36 cellular contexts compared by ENCODE assay signal in the genomic region with DNA sequence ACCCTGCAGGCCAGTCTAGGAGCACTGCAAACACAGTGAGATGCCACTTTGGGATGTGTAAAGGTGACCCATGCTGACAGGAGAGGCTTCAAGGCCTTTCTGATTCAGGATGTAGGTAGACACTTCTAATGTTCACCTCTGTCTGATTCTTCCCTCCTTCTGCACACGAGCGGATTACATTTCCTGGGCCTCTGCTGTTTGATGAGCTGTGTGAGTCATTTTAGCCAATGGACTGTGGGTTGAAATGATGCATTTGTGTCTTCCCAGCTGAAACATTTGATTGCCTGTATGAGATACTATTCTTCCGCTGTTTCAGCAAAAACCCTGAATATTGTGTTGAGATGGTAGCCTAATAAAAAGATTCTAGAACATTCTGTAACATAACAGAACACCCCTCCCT.
DNase-seq lines count a peak whose midpoint lies in the region; ATAC-seq, FAIRE-seq and TF ChIP-seq lines count a peak whose summit lies in the region.
"Had no signal": no experiment of that assay in that cellular context is flagged by ENCODE, and none has a peak within 500 bp of the region (broad histone marks: within the 10 kb centered on the region; RNA-seq: fewer than 3 reads in every experiment).

No MANE protein-coding gene starts in this region.

- H3K27me3 ChIP-seq in brain microvascular endothelial cell (replicated peaks): no peaks in the 10 kb centered on the region
- H3K27me3 ChIP-seq: ascending aorta, BLaER1, pancreas, testis had no signal

- H3K27ac Mint-ChIP-seq in WTC11: no peak overlapping the region
- H3K27ac Mint-ChIP-seq in activated CD8-positive, alpha-beta T cell treated with anti-CD3 and anti-CD28 coated beads, Interleukin-2, amount 10 ng/mL, durations not matched to agents 7 days and 5 days: no peak overlapping the region
- H3K27ac Mint-ChIP-seq: activated CD4-positive, alpha-beta T cell treated with anti-CD3 and anti-CD28 coated beads, Interleukin-2, amount 10 ng/mL, durations not matched to agents 7 days and 5 days; memory B cell; T-helper 17 cell had no signal

- no peak overlapping the region for H3K4me3 Mint-ChIP-seq in WTC11
- no peak overlapping the region for H3K4me3 Mint-ChIP-seq in activated CD8-positive, alpha-beta T cell treated with anti-CD3 and anti-CD28 coated beads, Interleukin-2, amount 10 ng/mL, durations not matched to agents 7 days and 5 days
- H3K4me3 Mint-ChIP-seq: activated CD4-positive, alpha-beta T cell treated with anti-CD3 and anti-CD28 coated beads, Interleukin-2, amount 10 ng/mL, durations not matched to agents 7 days and 5 days; memory B cell; T-helper 17 cell had no signal

- no peak for TF ChIP-seq EP300 in A549 (IDR thresholded peaks at IDR 0.05)

- no peaks in the 10 kb centered on the region for H3K4me1 ChIP-seq in A549
- H3K4me1 ChIP-seq: ascending aorta, BLaER1, esophagus squamous epithelium, pancreas, testis had no signal

- H3K9me3 ChIP-seq in A549: no peaks in the 10 kb centered on the region
- H3K9me3 ChIP-seq: ascending aorta, BLaER1, esophagus squamous epithelium, pancreas, testis had no signal

- POLR2A ChIA-PET in A549 (lab: Yijun Ruan, JAX) (no interaction called here), WTC11 (lab: Charles Lee) (no interaction called here)
- POLR2A ChIA-PET in activated CD8-positive, alpha-beta T cell treated with anti-CD3 and anti-CD28 coated beads, Interleukin-2, amount 10 ng/mL, durations not matched to agents 7 days and 5 days (lab: Charles Lee): no interaction called here

- TF ChIP-seq CTCF in A549 (IDR thresholded peaks at IDR 0.05) (no peak), brain microvascular endothelial cell (IDR thresholded peaks at IDR 0.05; ENCODE audit: low read depth, low read length, missing control alignments) (no peak), WTC11 (IDR thresholded peaks at IDR 0.05) (no peak)

- peaks cover 6% of the 10 kb centered on the region for H3K4me1 Mint-ChIP-seq in WTC11
- no peaks in the 10 kb centered on the region for H3K4me1 Mint-ChIP-seq in activated CD8-positive, alpha-beta T cell treated with anti-CD3 and anti-CD28 coated beads, Interleukin-2, amount 10 ng/mL, durations not matched to agents 7 days and 5 days (ENCODE audit: low read depth)
- H3K4me1 Mint-ChIP-seq: activated CD4-positive, alpha-beta T cell treated with anti-CD3 and anti-CD28 coated beads, Interleukin-2, amount 10 ng/mL, durations not matched to agents 7 days and 5 days; memory B cell; T-helper 17 cell had no signal

- CTCF ChIA-PET in A549 (lab: Yijun Ruan, JAX) (no interaction called here), WTC11 (lab: Charles Lee) (interaction anchor here (0.8 kb wide), 1 partner anchor 235 kb away, joined by 3 read pairs; no protein-coding TSS in a partner anchor)
- CTCF ChIA-PET in activated CD8-positive, alpha-beta T cell treated with anti-CD3 and anti-CD28 coated beads, Interleukin-2, amount 10 ng/mL, durations not matched to agents 7 days and 5 days (lab: Charles Lee): no interaction called here

- FAIRE-seq in A549 (lab: Jason Lieb, UNC): no peak
- FAIRE-seq: frontal cortex, G401.6, pancreas had no signal

- 69% methylated on average over 3 of the region's 3 CpGs for WGBS in A549 (ENCODE audit: missing lambda C conversion rate)

- H3K4me2 ChIP-seq in A549: no peak overlapping the region
- H3K4me2 ChIP-seq: BLaER1 had no signal

- H3K4me3 ChIP-seq in A549: no peak overlapping the region
- no peak overlapping the region for H3K4me3 ChIP-seq in brain microvascular endothelial cell (ENCODE audit: low read depth, low read length)
- H3K4me3 ChIP-seq: ascending aorta, BLaER1, esophagus squamous epithelium, pancreas, testis had no signal

- peak; percentile 21 to 38; a peak in 1 of 6 replicates for ATAC-seq in A549
- ATAC-seq in WTC11: no peak
- no peak for ATAC-seq in activated CD8-positive, alpha-beta T cell treated with anti-CD3 and anti-CD28 coated beads, Interleukin-2, amount 10 ng/mL, durations not matched to agents 7 days and 5 days
- ATAC-seq: left colon; pancreas; SK-N-SH treated with all-trans-retinoic acid at 6 μM for 48 hours; stimulated activated naive CD8-positive, alpha-beta T cell treated with anti-CD3 and anti-CD28 coated beads, Interleukin-15, Interleukin-2, amounts not matched to agents 100 U/mL and 50 U/mL, for 24 hours; T-helper 17 cell had no signal

- TF ChIP-seq POLR2A in A549 (IDR thresholded peaks at IDR 0.05; ENCODE audit: low read length): no peak

- no peaks in the 10 kb centered on the region; the same call in 1 of the 2 replicates for H3K27me3 Mint-ChIP-seq in WTC11 (ENCODE audit: low read depth)
- H3K27me3 Mint-ChIP-seq in activated CD8-positive, alpha-beta T cell treated with anti-CD3 and anti-CD28 coated beads, Interleukin-2, amount 10 ng/mL, durations not matched to agents 7 days and 5 days (ENCODE audit: low read depth): peaks cover 5% of the 10 kb centered on the region

- DNase-seq in A549 (ENCODE audit: low read depth in 1 of 2, low spot score in 1 of 2) (no peak), ELR (ENCODE audit: low read depth) (peak; percentile 41), brain microvascular endothelial cell (peak; percentile 9), kidney tubule cell (ENCODE audit: low spot score) (peak; percentile 70), WTC11 (ENCODE audit: low spot score) (no peak)
- no peak for DNase-seq in activated CD8-positive, alpha-beta T cell treated with anti-CD3 and anti-CD28 coated beads, Interleukin-2, amount 10 ng/mL, durations not matched to agents 7 days and 5 days
- no peak for DNase-seq in effector CD4-positive, alpha-beta T cell
- DNase-seq: activated CD4-positive, alpha-beta T cell treated with anti-CD3 and anti-CD28 coated beads, Interleukin-2, amount 10 ng/mL, durations not matched to agents 7 days and 5 days; activated effector memory CD4-positive, alpha-beta T cell treated with anti-CD3 and anti-CD28 coated beads, Interleukin-2, amount 50 U/mL, for 16 hours; activated T-cell treated with anti-CD3 and anti-CD28 coated beads, Interleukin-2, amount 50 U/mL, for 1 hour; central memory CD4-positive, alpha-beta T cell; dermis blood vessel endothelial cell; DMS53; esophagus squamous epithelium; HCEC 1CT; IMR-90; left colon; MV-4-11; NCI-H1436; NCI-H2081; NCI-H526; NK-92 treated with Interleukin-12 subunit alpha and Interleukin-12 subunit beta, amount 100 ng/mL, for 24 hours; pancreas; retina; Right ventricle myocardium superior; stimulated activated CD4-positive, alpha-beta T cell treated with anti-CD3 and anti-CD28 coated beads, Interleukin-2, amount 100 ng/mL, for 24 hours; stimulated activated naive CD8-positive, alpha-beta T cell treated with anti-CD3 and anti-CD28 coated beads, Interleukin-15, Interleukin-2, amounts not matched to agents 100 U/mL and 50 U/mL, for 24 hours; T-helper 17 cell; testis had no signal

- H3K9me3 Mint-ChIP-seq in WTC11: no peaks in the 10 kb centered on the region
- no peaks in the 10 kb centered on the region for H3K9me3 Mint-ChIP-seq in activated CD8-positive, alpha-beta T cell treated with anti-CD3 and anti-CD28 coated beads, Interleukin-2, amount 10 ng/mL, durations not matched to agents 7 days and 5 days (ENCODE audit: insufficient read depth)
- H3K9me3 Mint-ChIP-seq: activated CD4-positive, alpha-beta T cell treated with anti-CD3 and anti-CD28 coated beads, Interleukin-2, amount 10 ng/mL, durations not matched to agents 7 days and 5 days had no signal

- H3K27ac ChIP-seq in A549 (no peak overlapping the region), brain microvascular endothelial cell (no peak overlapping the region)
- H3K27ac ChIP-seq: ascending aorta, BLaER1, esophagus squamous epithelium, pancreas, testis, VCaP had no signal

- in situ Hi-C loops in brain microvascular endothelial cell (cut with HindIII; ENCODE audit: low pct_ligation_motif_present, low sequenced_read_pairs): no loop called here

- TF ChIP-seq RAD21 in A549 (conservative IDR thresholded peaks at IDR 0.05 in 1 of 2, IDR thresholded peaks at IDR 0.05 in 1 of 2): no peak

- no peaks in the 10 kb centered on the region for H3K36me3 Mint-ChIP-seq in WTC11
- H3K36me3 Mint-ChIP-seq in activated CD8-positive, alpha-beta T cell treated with anti-CD3 and anti-CD28 coated beads, Interleukin-2, amount 10 ng/mL, durations not matched to agents 7 days and 5 days (ENCODE audit: low read depth): no peaks in the 10 kb centered on the region
- H3K36me3 Mint-ChIP-seq: memory B cell had no signal

- H3K36me3 ChIP-seq in brain microvascular endothelial cell (replicated peaks): no peaks in the 10 kb centered on the region
- H3K36me3 ChIP-seq: ascending aorta, BLaER1, esophagus squamous epithelium, pancreas had no signal

TF ChIP-seq in A549, 52 proteins besides CTCF, POLR2A, EP300 and RAD21 (continues in another document):
- no peak for TF ChIP-seq RNF2 (IDR thresholded peaks at IDR 0.05; ENCODE audit: borderline replicate concordance, low read depth)
- no peak for TF ChIP-seq FOSB (CRISPR knock-in tag; IDR thresholded peaks at IDR 0.05)

TF ChIP-seq in WTC11, 78 proteins besides CTCF, POLR2A, EP300 and RAD21:
- no peak for TF ChIP-seq ZNF281 (CRISPR knock-in tag; IDR thresholded peaks at IDR 0.05)
- no peak for TF ChIP-seq ESRRA (CRISPR knock-in tag; IDR thresholded peaks at IDR 0.05; ENCODE audit: borderline replicate concordance)
- TF ChIP-seq, protein P1, sequence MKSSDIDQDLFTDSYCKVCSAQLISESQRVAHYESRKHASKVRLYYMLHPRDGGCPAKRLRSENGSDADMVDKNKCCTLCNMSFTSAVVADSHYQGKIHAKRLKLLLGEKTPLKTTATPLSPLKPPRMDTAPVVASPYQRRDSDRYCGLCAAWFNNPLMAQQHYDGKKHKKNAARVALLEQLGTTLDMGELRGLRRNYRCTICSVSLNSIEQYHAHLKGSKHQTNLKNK (CRISPR knock-in tag; IDR thresholded peaks at IDR 0.05): no peak

Comparison
In these comparisons a context has a peak if more than half of its experiments do, and no peak if none do; other contexts are left out.
1. ATAC-seq: peak in A549 (2 of 2); none in WTC11 (single experiment) and activated CD8-positive, alpha-beta T cell treated with anti-CD3 and anti-CD28 coated beads, Interleukin-2, amount 10 ng/mL, durations not matched to agents 7 days and 5 days (single experiment).
2. DNase-seq: peak in ELR (single experiment), brain microvascular endothelial cell (single experiment) and kidney tubule cell (single experiment); none in A549 (0 of 2), WTC11 (single experiment), activated CD8-positive, alpha-beta T cell treated with anti-CD3 and anti-CD28 coated beads, Interleukin-2, amount 10 ng/mL, durations not matched to agents 7 days and 5 days (single experiment) and effector CD4-positive, alpha-beta T cell (single experiment).